In genomic region chr3:132660056-132660744, GRCh38 we compare ENCODE assay signal across 8 cellular contexts. TPM values are rescaled to one million over a fixed set of nuclear protein-coding genes. Genes with fewer than 3 reads are reported as not detected.
DNase-seq lines count a peak whose midpoint lies in the region; ATAC-seq and TF ChIP-seq lines count a peak whose summit lies in the region.

UBA5 (plus strand) TSS chr3:132660329; CDS start chr3:132660538, 209 bp downstream.

- ATAC-seq in GM19395 (IDR thresholded peaks at IDR 0.05; ENCODE audit: unreplicated experiment) (peak; percentile 72), HG03521 (IDR thresholded peaks at IDR 0.05; ENCODE audit: unreplicated experiment) (peak; percentile 63)

- H3K9ac ChIP-seq in OCI-LY1 (ENCODE audit: low read length) (peak within 1 kb of the TSS; percentile 83), mucosa of rectum (ENCODE audit: low read depth in 1 of 2, low read length in 2 of 2) (peak within 1 kb of the TSS; percentile 80 to 94)

- no peak for TF ChIP-seq CTCF in OCI-LY1 (IDR thresholded peaks at IDR 0.05; ENCODE audit: low read length)
- no peak for TF ChIP-seq CTCF in epithelial cell of proximal tubule (conservative IDR thresholded peaks at IDR 0.05; ENCODE audit: low read depth, low read length)

- DNase-seq in COLO668 (lab: John Stamatoyannopoulos, UW; ENCODE audit: unreplicated experiment) (peak; percentile 51), activated T-cell treated with anti-CD3 and anti-CD28 coated beads for 48 hours (ENCODE audit: low read depth) (peak; percentile 69), epithelial cell of proximal tubule (ENCODE audit: low read depth) (no peak)
- peak; percentile 32 to 44 for DNase-seq in stimulated activated CD8-positive, alpha-beta memory T cell treated with anti-CD3 and anti-CD28 coated beads, Interleukin-7, amount 100 ng/mL, for 1 hour (ENCODE audit: low read depth in 2 of 2)

- H3K36me3 ChIP-seq in OCI-LY1 (ENCODE audit: insufficient read depth, low read length) (no peaks in the 10 kb centered on the region), mucosa of rectum (ENCODE audit: control insufficient read depth in 2 of 2, insufficient read depth in 2 of 2, low read length in 2 of 2) (no peaks in the 10 kb centered on the region)

- H3K4me1 ChIP-seq in OCI-LY1 (ENCODE audit: insufficient read depth, low read length, severe bottlenecking): peaks cover 35% of the 10 kb centered on the region
- H3K4me1 ChIP-seq in mucosa of rectum (ENCODE audit: control insufficient read depth in 2 of 2, insufficient read depth in 2 of 2, low read length in 2 of 2): peaks cover 14 to 20% of the 10 kb centered on the region in 2 donors

- H3F3A ChIP-seq in OCI-LY1 (ENCODE audit: insufficient read depth, low read length): no peaks in the 10 kb centered on the region

- peak within 1 kb of the TSS; percentile 80 for H3K4me3 ChIP-seq in OCI-LY1 (ENCODE audit: low read depth, low read length, poor library complexity, severe bottlenecking)
- peak within 1 kb of the TSS; percentile 89 for H3K4me3 ChIP-seq in epithelial cell of proximal tubule (ENCODE audit: low read depth, low read length)
- H3K4me3 ChIP-seq in mucosa of rectum (ENCODE audit: low read length in 2 of 2): peak within 1 kb of the TSS; percentile 87 to 97

- H2AFZ ChIP-seq in OCI-LY1 (ENCODE audit: low read length): peak within 1 kb of the TSS; percentile 88

- H3K27ac ChIP-seq in OCI-LY1 (ENCODE audit: low read depth, low read length, poor library complexity, severe bottlenecking) (peak within 1 kb of the TSS; percentile 56), mucosa of rectum (ENCODE audit: low read depth in 2 of 2, low read length in 2 of 2) (peak within 1 kb of the TSS; percentile 81 to 89)

- H3K9me2 ChIP-seq in OCI-LY1 (ENCODE audit: low read depth, low read length): no peaks in the 10 kb centered on the region

- H3K27me3 ChIP-seq in OCI-LY1 (ENCODE audit: insufficient read depth, low read length) (no peaks in the 10 kb centered on the region), mucosa of rectum (ENCODE audit: control insufficient read depth in 2 of 2, insufficient read depth in 2 of 2, low read length in 2 of 2) (no peaks in the 10 kb centered on the region)

- H3K4me2 ChIP-seq in OCI-LY1 (ENCODE audit: low read length): peak within 1 kb of the TSS; percentile 91

- H3K79me2 ChIP-seq in OCI-LY1 (ENCODE audit: insufficient read depth, low read length): peaks cover 40% of the 10 kb centered on the region

- H4K20me1 ChIP-seq in OCI-LY1 (ENCODE audit: insufficient read depth, low read length): no peaks in the 10 kb centered on the region

- H3K9me3 ChIP-seq in OCI-LY1 (ENCODE audit: low read length) (no peaks in the 10 kb centered on the region), mucosa of rectum (ENCODE audit: control insufficient read depth in 2 of 2, low read length in 2 of 2) (no peaks in the 10 kb centered on the region)

RNA-seq across cellular contexts. Expression of gene UBA5, which starts in this region (rescaled TPM):
- total RNA-seq in epithelial cell of proximal tubule: 19.9 and 27.3 TPM in 2 replicates
